In the genomic region with DNA sequence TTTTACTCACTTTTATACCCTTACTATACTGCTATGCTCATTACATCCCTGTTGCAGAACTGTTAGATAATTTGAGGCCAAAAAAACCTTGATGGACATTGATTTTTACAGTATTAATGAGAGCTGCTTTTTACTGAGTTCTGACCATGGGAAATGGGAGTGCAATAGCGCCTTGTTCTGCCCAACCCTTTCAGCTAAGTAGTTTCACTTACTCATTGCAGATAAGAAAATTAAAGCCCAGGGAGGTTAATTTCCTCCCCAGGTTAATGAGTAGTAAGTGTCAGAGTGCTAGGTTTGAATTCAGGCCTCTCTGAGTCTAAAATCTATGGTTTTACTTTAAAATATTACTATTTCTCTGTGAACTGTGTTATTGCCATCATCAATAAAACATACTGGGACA, we compare ENCODE assay signal across 13 cellular contexts.
DNase-seq lines count a peak whose midpoint lies in the region; ATAC-seq and TF ChIP-seq lines count a peak whose summit lies in the region.
"Had no signal": no experiment of that assay in that cellular context is flagged by ENCODE, and none has a peak within 500 bp of the region (broad histone marks: within the 10 kb centered on the region; RNA-seq: fewer than 3 reads in every experiment).

No MANE protein-coding gene starts in this region.

- TF ChIP-seq EP300 in esophagus muscularis mucosa (IDR thresholded peaks at IDR 0.05): no peak

- DNase-seq in esophagus muscularis mucosa (ENCODE audit: extremely low spot score): no peak
- no peak for DNase-seq in aorta
- DNase-seq in COLO829 (ENCODE audit: low spot score): no peak
- DNase-seq in LoVo (ENCODE audit: low spot score): no peak
- DNase-seq: activated naive CD4-positive, alpha-beta T cell; NK-92 treated with Interleukin-12 subunit alpha and Interleukin-12 subunit beta, amount 100 ng/mL, for 24 hours; occipital lobe; stimulated activated CD4-positive, alpha-beta T cell treated with anti-CD3 and anti-CD28 coated beads, Interleukin-1b, Interleukin-23, amount 100 ng/mL, for 48 hours; stimulated activated naive CD4-positive, alpha-beta T cell treated with Interleukin-2 at 50 U/mL for 16 hours had no signal

- H3K9ac ChIP-seq in stomach smooth muscle (ENCODE audit: low read length in 2 of 2): peak overlapping the region in 1 of 2 donors; percentile 35

- WGBS in esophagus muscularis mucosa: 80% methylated on average over 1 of the region's 1 CpG
- WGBS in aorta, 2 donors: 87 to 96% methylated on average over 1 of the region's 1 CpG

- peak overlapping the region; percentile 83 to 86 (median 84) for H3K27ac ChIP-seq in esophagus muscularis mucosa (replicated peaks in 1 of 4)
- peak overlapping the region; percentile 96 for H3K27ac ChIP-seq in stomach smooth muscle (ENCODE audit: low read length)
- no peak overlapping the region for H3K27ac ChIP-seq in aorta (ENCODE audit: low read depth in 1 of 2, low read length in 2 of 2)

- H3K27me3 ChIP-seq in esophagus muscularis mucosa (no peaks in the 10 kb centered on the region), stomach smooth muscle (ENCODE audit: control insufficient read depth in 1 of 2, insufficient read depth in 2 of 2, low read length in 2 of 2) (no peaks in the 10 kb centered on the region), aorta (ENCODE audit: control insufficient read depth in 1 of 2, insufficient read depth in 2 of 2, low read length in 1 of 2) (no peaks in the 10 kb centered on the region)

- H3K9me3 ChIP-seq in esophagus muscularis mucosa (no peaks in the 10 kb centered on the region), stomach smooth muscle (ENCODE audit: control insufficient read depth in 2 of 2, low read length in 2 of 2) (no peaks in the 10 kb centered on the region), aorta (ENCODE audit: control insufficient read depth, low read length) (no peaks in the 10 kb centered on the region)

- TF ChIP-seq POLR2A in esophagus muscularis mucosa (IDR thresholded peaks at IDR 0.05; ENCODE audit: low read depth): no peak

- intact Hi-C loops in esophagus muscularis mucosa (cut with DNase I) (no loop called here), aorta (cut with DNase I) (loop anchor here (5.0 kb wide), 2 partner anchors 118 to 228 kb away; a partner anchor contains a TSS)

- H3K4me3 ChIP-seq in esophagus muscularis mucosa (peak overlapping the region in 1 of 4 donors; percentile 9), stomach smooth muscle (ENCODE audit: low read length in 2 of 2) (peak overlapping the region in 1 of 2 donors; percentile 47), aorta (ENCODE audit: low read length in 2 of 2) (no peak overlapping the region)

- TF ChIP-seq CTCF in esophagus muscularis mucosa (IDR thresholded peaks at IDR 0.05): no peak

- peak; percentile 61 for ATAC-seq in GM19395 (IDR thresholded peaks at IDR 0.05; ENCODE audit: unreplicated experiment)
- ATAC-seq in HG03175 (IDR thresholded peaks at IDR 0.05; ENCODE audit: unreplicated experiment): peak; percentile 59
- ATAC-seq in aorta (ENCODE audit: low FRiP score): no peak
- no peak for ATAC-seq in GM19035 (IDR thresholded peaks at IDR 0.05; ENCODE audit: unreplicated experiment)

- H3K4me1 ChIP-seq in esophagus muscularis mucosa (peaks cover 41 to 83% (median 77%) of the 10 kb centered on the region in 4 donors), stomach smooth muscle (ENCODE audit: control insufficient read depth, insufficient read depth, low read length) (peaks cover 38% of the 10 kb centered on the region), aorta (ENCODE audit: control insufficient read depth in 1 of 2, insufficient read depth in 2 of 2, low read length in 2 of 2) (peaks cover 2 to 3% of the 10 kb centered on the region in 2 donors)

- H3K36me3 ChIP-seq in esophagus muscularis mucosa (peaks cover 0 to 30% (median 20%) of the 10 kb centered on the region in 4 donors), stomach smooth muscle (ENCODE audit: control insufficient read depth in 2 of 2, insufficient read depth in 2 of 2, low read length in 2 of 2) (peaks cover 6 to 14% of the 10 kb centered on the region in 2 donors), aorta (ENCODE audit: control insufficient read depth in 1 of 2, insufficient read depth in 2 of 2, low read length in 1 of 2) (peaks cover 4 to 7% of the 10 kb centered on the region in 2 donors)

Comparison
In these comparisons a context has a peak if more than half of its experiments do, and no peak if none do; other contexts are left out.
1. ATAC-seq: peak in GM19395 (single experiment) and HG03175 (single experiment); none in aorta (single experiment) and GM19035 (single experiment).
2. H3K27ac ChIP-seq: peak in esophagus muscularis mucosa (4 of 4) and stomach smooth muscle (single experiment); none in aorta (0 of 2).